30 cellular contexts compared by ENCODE assay signal in genomic region chr6:96886519-96886918, GRCh38. TPM values are rescaled to one million over a fixed set of nuclear protein-coding genes. Genes with fewer than 3 reads are reported as not detected.
"Had no signal": no experiment of that assay in that cellular context is flagged by ENCODE, and none has a peak within 500 bp of the region (broad histone marks: within the 10 kb centered on the region; RNA-seq: fewer than 3 reads in every experiment).

No MANE protein-coding gene starts in this region.

- H3K9me3 ChIP-seq: esophagus muscularis mucosa, gastrocnemius medialis, heart right ventricle, left lung, lower lobe of right lung, mucosa of descending colon had no signal

- ATAC-seq: foreskin keratinocyte, gastrocnemius medialis, heart right ventricle, left cardiac atrium, left lung, left ventricle myocardium superior, lower lobe of right lung, mucosa of descending colon had no signal

- DNase-seq: dermis blood vessel endothelial cell; dorsolateral prefrontal cortex; effector CD4-positive, alpha-beta T cell; effector memory CD4-positive, alpha-beta T cell; foreskin keratinocyte; gastrocnemius medialis; glutamatergic neuron; head of caudate nucleus; heart right ventricle; hippocampal formation; left cardiac atrium; left lung; left ventricle myocardium superior; lower lobe of right lung; mesenchymal stem cell; mucosa of descending colon; naive B cell had no signal

- H3K27ac ChIP-seq: coronary artery, dorsolateral prefrontal cortex, esophagus muscularis mucosa, foreskin keratinocyte, gastrocnemius medialis, heart right ventricle, left lung, lower lobe of right lung had no signal

- H3K4me1 ChIP-seq: esophagus muscularis mucosa, foreskin keratinocyte, gastrocnemius medialis, left lung, lower lobe of right lung had no signal

- FAIRE-seq: colon, endothelial cell of umbilical vein, islet of Langerhans, keratinocyte had no signal

- H3K27me3 ChIP-seq: dorsolateral prefrontal cortex, esophagus muscularis mucosa, gastrocnemius medialis, heart right ventricle, left lung had no signal

- H3K4me3 ChIP-seq: coronary artery, dorsolateral prefrontal cortex, esophagus muscularis mucosa, gastrocnemius medialis, heart right ventricle, left lung, lower lobe of right lung, mucosa of descending colon had no signal

RNA-seq across cellular contexts. Expression of gene KLHL32, which starts 38.0 kb away (rescaled TPM):
- total RNA-seq: dermis blood vessel endothelial cell, endothelial cell of umbilical vein, epithelial cell of proximal tubule, fibroblast of villous mesenchyme, glomerular endothelial cell, lung microvascular endothelial cell, myocyte had no signal
- polyA plus RNA-seq: esophagus, fibroblast of lung had no signal
